9 cellular contexts compared by ENCODE assay signal in genomic region chr7:1536768-1537630, GRCh38. TPM values are rescaled to one million over a fixed set of nuclear protein-coding genes. Genes with fewer than 3 reads are reported as not detected.
DNase-seq lines count a peak whose midpoint lies in the region; ATAC-seq and TF ChIP-seq lines count a peak whose summit lies in the region.
"Had no signal": no experiment of that assay in that cellular context is flagged by ENCODE, and none has a peak within 500 bp of the region (broad histone marks: within the 10 kb centered on the region; RNA-seq: fewer than 3 reads in every experiment).

No MANE protein-coding gene starts in this region.

- DNase-seq in AG08395 (ENCODE audit: low spot score) (peak; percentile 97), LHCN-M2 (ENCODE audit: low read depth) (peak; percentile 97), dermis microvascular lymphatic vessel endothelial cell (ENCODE audit: low read depth in 2 of 2) (peak; percentile 97 to 99)
- DNase-seq: activated naive CD8-positive, alpha-beta T cell treated with anti-CD3 and anti-CD28 coated beads, Interleukin-2, amount 10 ng/mL, durations not matched to agents 7 days and 5 days had no signal

- 39% methylated on average over 57 of the region's 57 CpGs for WGBS in liver

- peak overlapping the region in 2 of 3 donors; percentile 34 to 47 for H3K4me3 ChIP-seq in liver (ENCODE audit: low read depth in 1 of 3, low read length in 3 of 3)

- no peak for TF ChIP-seq RAD21 in liver (IDR thresholded peaks at IDR 0.05)

- H3K36me3 ChIP-seq in liver (ENCODE audit: control insufficient read depth in 4 of 4, insufficient read depth in 3 of 4, low read depth in 1 of 4, low read length in 3 of 4), result peaks cover 4 to 15% (median 9%) of the 10 kb centered on the region in 4 donors

- ATAC-seq in HG02973 (IDR thresholded peaks at IDR 0.05; ENCODE audit: unreplicated experiment), result no peak
- no peak for ATAC-seq in HG02642 (IDR thresholded peaks at IDR 0.05; ENCODE audit: poor library complexity, unreplicated experiment)
- no peak for ATAC-seq in GM18858 (IDR thresholded peaks at IDR 0.05; ENCODE audit: unreplicated experiment)

- peak overlapping the region; percentile 89 to 94 for H3K27ac ChIP-seq in liver (ENCODE audit: low read depth in 1 of 2, low read length in 2 of 2)
- H3K27ac ChIP-seq in temporal lobe (ENCODE audit: low read depth, low read length), result peak overlapping the region; percentile 95

- H3K9ac ChIP-seq in liver (ENCODE audit: low read depth in 1 of 2, low read length in 2 of 2), result peak overlapping the region; percentile 45 to 73

- peaks cover 6 to 30% (median 21%) of the 10 kb centered on the region in 4 donors for H3K4me1 ChIP-seq in liver (ENCODE audit: control insufficient read depth in 4 of 4, insufficient read depth in 4 of 4, low read length in 3 of 4)

- H3K9me3 ChIP-seq in liver (ENCODE audit: control insufficient read depth in 4 of 4, low read length in 3 of 4), result no peaks in the 10 kb centered on the region

- no peak for TF ChIP-seq CTCF in liver (IDR thresholded peaks at IDR 0.05; ENCODE audit: low read depth, low read length, missing input control)

- H3K27me3 ChIP-seq in liver (ENCODE audit: control insufficient read depth in 4 of 4, insufficient read depth in 4 of 4, low read length in 3 of 4), result no peaks in the 10 kb centered on the region

TF ChIP-seq in liver, 16 proteins besides CTCF, POLR2A, EP300 and RAD21:
- TF ChIP-seq RXRA (IDR thresholded peaks at IDR 0.05) (peak; percentile 18 to 62), MAX (IDR thresholded peaks at IDR 0.05) (no peak), ZBTB33 (IDR thresholded peaks at IDR 0.05) (no peak), FOXA1 (IDR thresholded peaks at IDR 0.05) (peak; percentile 25), TAF1 (conservative IDR thresholded peaks at IDR 0.05) (no peak), ATF3 (IDR thresholded peaks at IDR 0.05) (peak; percentile 90), FOXA2 (IDR thresholded peaks at IDR 0.05) (peak; percentile 75), SP1 (IDR thresholded peaks at IDR 0.05) (peak; percentile 70), REST (IDR thresholded peaks at IDR 0.05) (no peak), NR2F2 (IDR thresholded peaks at IDR 0.05) (peak; percentile 84), HNF4A (conservative IDR thresholded peaks at IDR 0.05) (peak; percentile 18 to 29), HNF4G (IDR thresholded peaks at IDR 0.05) (no peak), YY1 (IDR thresholded peaks at IDR 0.05) (peak; percentile 66), JUND (IDR thresholded peaks at IDR 0.05) (peak; percentile 99), EGR1 (IDR thresholded peaks at IDR 0.05; ENCODE audit: low read depth in 2 of 2) (no peak), GABPA (IDR thresholded peaks at IDR 0.05 in 1 of 2, conservative IDR thresholded peaks at IDR 0.05 in 1 of 2) (peak in 1 of 2 donors; percentile 36)

RNA-seq across cellular contexts. Expression of gene MAFK, which starts 6.5 kb away (rescaled TPM):
- 15.5 and 16.1 TPM in 2 replicates for total RNA-seq in LHCN-M2 (2014; rRNA removed)
- polyA plus RNA-seq in LHCN-M2 (2012), result 14.5 TPM
- total RNA-seq in dermis microvascular lymphatic vessel endothelial cell, result 22.1 and 40.8 TPM in 2 replicates
- total RNA-seq in liver, result 1 to 10 TPM; 4.4 to 8.3 TPM
- polyA plus RNA-seq in liver, result 1 to 10 TPM; 1.3 to 9.3 TPM
- total RNA-seq in temporal lobe, result 8.4 TPM

RNA-seq across cellular contexts. Expression of gene TMEM184A, which starts 19.0 kb away (rescaled TPM):
- total RNA-seq in LHCN-M2 (2014; rRNA removed), result 0.06 and 0.11 TPM in 2 replicates
- 0.55 TPM for polyA plus RNA-seq in LHCN-M2 (2012)
- total RNA-seq in dermis microvascular lymphatic vessel endothelial cell, result under 0.01 and 0.13 TPM in 2 replicates
- total RNA-seq in liver, result 10 to 100 TPM in 1 of 2 donors, 1 to 10 TPM in 1; 1.6 to 11.7 TPM
- polyA plus RNA-seq in liver, result 10 to 100 TPM; 11.1 to 12.6 TPM
- total RNA-seq in temporal lobe, result not detected
- total RNA-seq: activated naive CD8-positive, alpha-beta T cell treated with anti-CD3 and anti-CD28 coated beads, Interleukin-2, amount 10 ng/mL, durations not matched to agents 7 days and 5 days had no signal

RNA-seq across cellular contexts. Expression of gene INTS1, which starts 32.8 kb away (rescaled TPM):
- 68.9 and 69.6 TPM in 2 replicates for total RNA-seq in LHCN-M2 (2014; rRNA removed)
- 64.5 TPM for polyA plus RNA-seq in LHCN-M2 (2012)
- total RNA-seq in dermis microvascular lymphatic vessel endothelial cell, result 25.4 and 38.2 TPM in 2 replicates
- 10 to 100 TPM; 26.8 to 34.6 TPM for total RNA-seq in liver
- polyA plus RNA-seq in liver, result 10 to 100 TPM; 14.6 to 37.9 TPM
- 32.2 TPM for total RNA-seq in temporal lobe

RNA-seq across cellular contexts. Expression of gene PSMG3, which starts 32.8 kb away (rescaled TPM):
- total RNA-seq in LHCN-M2 (2014; rRNA removed) (89.6 and 91.1 TPM in 2 replicates), dermis microvascular lymphatic vessel endothelial cell (16.0 and 18.7 TPM in 2 replicates), liver (10 to 100 TPM; 10.1 to 10.3 TPM), temporal lobe (12.5 TPM)
- polyA plus RNA-seq in LHCN-M2 (2012), result 65.5 TPM
- polyA plus RNA-seq in liver, result 10 to 100 TPM; 21.2 to 22.4 TPM
